Comparison of ENCODE assay signal across 1 cellular context in genomic region chr17:55348749-55349354, GRCh38.
TF ChIP-seq lines count a peak whose summit lies in the region.

No MANE protein-coding gene starts in this region.

TF ChIP-seq in HepG2, 621 proteins besides CTCF, POLR2A, EP300 and RAD21 (continued from another document and continues in another):
- TF ChIP-seq FOXP1 (IDR thresholded peaks at IDR 0.05) = no peak
- TF ChIP-seq FOXP1 (CRISPR knock-in tag; IDR thresholded peaks at IDR 0.05) = no peak
- TF ChIP-seq, protein P1, sequence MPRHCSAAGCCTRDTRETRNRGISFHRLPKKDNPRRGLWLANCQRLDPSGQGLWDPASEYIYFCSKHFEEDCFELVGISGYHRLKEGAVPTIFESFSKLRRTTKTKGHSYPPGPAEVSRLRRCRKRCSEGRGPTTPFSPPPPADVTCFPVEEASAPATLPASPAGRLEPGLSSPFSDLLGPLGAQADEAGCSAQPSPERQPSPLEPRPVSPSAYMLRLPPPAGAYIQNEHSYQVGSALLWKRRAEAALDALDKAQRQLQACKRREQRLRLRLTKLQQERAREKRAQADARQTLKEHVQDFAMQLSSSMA (CRISPR knock-in tag; IDR thresholded peaks at IDR 0.05) = no peak
- TF ChIP-seq ETV6 (CRISPR knock-in tag; conservative IDR thresholded peaks at IDR 0.05) = no peak
- no peak for TF ChIP-seq ZSCAN9 (CRISPR knock-in tag; IDR thresholded peaks at IDR 0.05; ENCODE audit: borderline replicate concordance)
- TF ChIP-seq CENPX (CRISPR knock-in tag; IDR thresholded peaks at IDR 0.05) = no peak
- TF ChIP-seq KLF15 (CRISPR knock-in tag; IDR thresholded peaks at IDR 0.05; ENCODE audit: borderline replicate concordance) = no peak
- no peak for TF ChIP-seq ZNF407 (CRISPR knock-in tag; IDR thresholded peaks at IDR 0.05; ENCODE audit: not compliant biosample characterization)
- TF ChIP-seq ELK4 (CRISPR knock-in tag; IDR thresholded peaks at IDR 0.05; ENCODE audit: borderline replicate concordance) = no peak
- TF ChIP-seq CBX1 (IDR thresholded peaks at IDR 0.05; ENCODE audit: low read depth) = no peak
- TF ChIP-seq, protein P2, sequence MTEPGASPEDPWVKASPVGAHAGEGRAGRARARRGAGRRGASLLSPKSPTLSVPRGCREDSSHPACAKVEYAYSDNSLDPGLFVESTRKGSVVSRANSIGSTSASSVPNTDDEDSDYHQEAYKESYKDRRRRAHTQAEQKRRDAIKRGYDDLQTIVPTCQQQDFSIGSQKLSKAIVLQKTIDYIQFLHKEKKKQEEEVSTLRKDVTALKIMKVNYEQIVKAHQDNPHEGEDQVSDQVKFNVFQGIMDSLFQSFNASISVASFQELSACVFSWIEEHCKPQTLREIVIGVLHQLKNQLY (CRISPR knock-in tag; IDR thresholded peaks at IDR 0.05) = peak; percentile 41; the same call in 1 of the 2 replicates
- TF ChIP-seq FOXM1 (CRISPR knock-in tag; IDR thresholded peaks at IDR 0.05) = no peak
- peak; percentile 48 for TF ChIP-seq KAT8 (CRISPR knock-in tag; IDR thresholded peaks at IDR 0.05)
- TF ChIP-seq, protein P3, sequence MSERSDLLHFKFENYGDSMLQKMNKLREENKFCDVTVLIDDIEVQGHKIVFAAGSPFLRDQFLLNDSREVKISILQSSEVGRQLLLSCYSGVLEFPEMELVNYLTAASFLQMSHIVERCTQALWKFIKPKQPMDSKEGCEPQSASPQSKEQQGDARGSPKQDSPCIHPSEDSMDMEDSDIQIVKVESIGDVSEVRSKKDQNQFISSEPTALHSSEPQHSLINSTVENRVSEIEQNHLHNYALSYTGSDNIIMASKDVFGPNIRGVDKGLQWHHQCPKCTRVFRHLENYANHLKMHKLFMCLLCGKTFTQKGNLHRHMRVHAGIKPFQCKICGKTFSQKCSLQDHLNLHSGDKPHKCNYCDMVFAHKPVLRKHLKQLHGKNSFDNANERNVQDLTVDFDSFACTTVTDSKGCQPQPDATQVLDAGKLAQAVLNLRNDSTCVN (CRISPR knock-in tag; IDR thresholded peaks at IDR 0.05; ENCODE audit: borderline replicate concordance) = no peak
- TF ChIP-seq FOXK2 (IDR thresholded peaks at IDR 0.05) = no peak
- TF ChIP-seq NCOR1 (IDR thresholded peaks at IDR 0.05; ENCODE audit: borderline replicate concordance, low read length) = no peak
- no peak for TF ChIP-seq MAFG (CRISPR knock-in tag; IDR thresholded peaks at IDR 0.05)
- TF ChIP-seq, protein P4, sequence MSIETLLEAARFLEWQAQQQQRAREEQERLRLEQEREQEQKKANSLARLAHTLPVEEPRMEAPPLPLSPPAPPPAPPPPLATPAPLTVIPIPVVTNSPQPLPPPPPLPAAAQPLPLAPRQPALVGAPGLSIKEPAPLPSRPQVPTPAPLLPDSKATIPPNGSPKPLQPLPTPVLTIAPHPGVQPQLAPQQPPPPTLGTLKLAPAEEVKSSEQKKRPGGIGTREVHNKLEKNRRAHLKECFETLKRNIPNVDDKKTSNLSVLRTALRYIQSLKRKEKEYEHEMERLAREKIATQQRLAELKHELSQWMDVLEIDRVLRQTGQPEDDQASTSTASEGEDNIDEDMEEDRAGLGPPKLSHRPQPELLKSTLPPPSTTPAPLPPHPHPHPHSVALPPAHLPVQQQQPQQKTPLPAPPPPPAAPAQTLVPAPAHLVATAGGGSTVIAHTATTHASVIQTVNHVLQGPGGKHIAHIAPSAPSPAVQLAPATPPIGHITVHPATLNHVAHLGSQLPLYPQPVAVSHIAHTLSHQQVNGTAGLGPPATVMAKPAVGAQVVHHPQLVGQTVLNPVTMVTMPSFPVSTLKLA (IDR thresholded peaks at IDR 0.05) = no peak
- TF ChIP-seq, protein P5, sequence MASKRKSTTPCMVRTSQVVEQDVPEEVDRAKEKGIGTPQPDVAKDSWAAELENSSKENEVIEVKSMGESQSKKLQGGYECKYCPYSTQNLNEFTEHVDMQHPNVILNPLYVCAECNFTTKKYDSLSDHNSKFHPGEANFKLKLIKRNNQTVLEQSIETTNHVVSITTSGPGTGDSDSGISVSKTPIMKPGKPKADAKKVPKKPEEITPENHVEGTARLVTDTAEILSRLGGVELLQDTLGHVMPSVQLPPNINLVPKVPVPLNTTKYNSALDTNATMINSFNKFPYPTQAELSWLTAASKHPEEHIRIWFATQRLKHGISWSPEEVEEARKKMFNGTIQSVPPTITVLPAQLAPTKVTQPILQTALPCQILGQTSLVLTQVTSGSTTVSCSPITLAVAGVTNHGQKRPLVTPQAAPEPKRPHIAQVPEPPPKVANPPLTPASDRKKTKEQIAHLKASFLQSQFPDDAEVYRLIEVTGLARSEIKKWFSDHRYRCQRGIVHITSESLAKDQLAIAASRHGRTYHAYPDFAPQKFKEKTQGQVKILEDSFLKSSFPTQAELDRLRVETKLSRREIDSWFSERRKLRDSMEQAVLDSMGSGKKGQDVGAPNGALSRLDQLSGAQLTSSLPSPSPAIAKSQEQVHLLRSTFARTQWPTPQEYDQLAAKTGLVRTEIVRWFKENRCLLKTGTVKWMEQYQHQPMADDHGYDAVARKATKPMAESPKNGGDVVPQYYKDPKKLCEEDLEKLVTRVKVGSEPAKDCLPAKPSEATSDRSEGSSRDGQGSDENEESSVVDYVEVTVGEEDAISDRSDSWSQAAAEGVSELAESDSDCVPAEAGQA (IDR thresholded peaks at IDR 0.05; ENCODE audit: low read depth) = no peak
- TF ChIP-seq, protein P5 (CRISPR knock-in tag; IDR thresholded peaks at IDR 0.05; ENCODE audit: borderline replicate concordance) = no peak
- TF ChIP-seq, protein P6, sequence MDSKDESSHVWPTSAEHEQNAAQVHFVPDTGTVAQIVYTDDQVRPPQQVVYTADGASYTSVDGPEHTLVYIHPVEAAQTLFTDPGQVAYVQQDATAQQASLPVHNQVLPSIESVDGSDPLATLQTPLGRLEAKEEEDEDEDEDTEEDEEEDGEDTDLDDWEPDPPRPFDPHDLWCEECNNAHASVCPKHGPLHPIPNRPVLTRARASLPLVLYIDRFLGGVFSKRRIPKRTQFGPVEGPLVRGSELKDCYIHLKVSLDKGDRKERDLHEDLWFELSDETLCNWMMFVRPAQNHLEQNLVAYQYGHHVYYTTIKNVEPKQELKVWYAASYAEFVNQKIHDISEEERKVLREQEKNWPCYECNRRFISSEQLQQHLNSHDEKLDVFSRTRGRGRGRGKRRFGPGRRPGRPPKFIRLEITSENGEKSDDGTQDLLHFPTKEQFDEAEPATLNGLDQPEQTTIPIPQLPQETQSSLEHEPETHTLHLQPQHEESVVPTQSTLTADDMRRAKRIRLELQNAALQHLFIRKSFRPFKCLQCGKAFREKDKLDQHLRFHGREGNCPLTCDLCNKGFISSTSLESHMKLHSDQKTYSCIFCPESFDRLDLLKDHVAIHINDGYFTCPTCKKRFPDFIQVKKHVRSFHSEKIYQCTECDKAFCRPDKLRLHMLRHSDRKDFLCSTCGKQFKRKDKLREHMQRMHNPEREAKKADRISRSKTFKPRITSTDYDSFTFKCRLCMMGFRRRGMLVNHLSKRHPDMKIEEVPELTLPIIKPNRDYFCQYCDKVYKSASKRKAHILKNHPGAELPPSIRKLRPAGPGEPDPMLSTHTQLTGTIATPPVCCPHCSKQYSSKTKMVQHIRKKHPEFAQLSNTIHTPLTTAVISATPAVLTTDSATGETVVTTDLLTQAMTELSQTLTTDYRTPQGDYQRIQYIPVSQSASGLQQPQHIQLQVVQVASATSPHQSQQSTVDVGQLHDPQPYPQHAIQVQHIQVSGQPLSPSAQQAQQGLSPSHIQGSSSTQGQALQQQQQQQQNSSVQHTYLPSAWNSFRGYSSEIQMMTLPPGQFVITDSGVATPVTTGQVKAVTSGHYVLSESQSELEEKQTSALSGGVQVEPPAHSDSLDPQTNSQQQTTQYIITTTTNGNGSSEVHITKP (CRISPR knock-in tag; IDR thresholded peaks at IDR 0.05; ENCODE audit: low read depth) = no peak
- TF ChIP-seq KDM3A (CRISPR knock-in tag; IDR thresholded peaks at IDR 0.05; ENCODE audit: low read depth) = 0 out of 2 replicates have a peak, but pooled peaks have one; percentile 32
- TF ChIP-seq CAMTA2 (CRISPR knock-in tag; IDR thresholded peaks at IDR 0.05; ENCODE audit: borderline replicate concordance) = no peak
- no peak for TF ChIP-seq MIER2 (CRISPR knock-in tag; IDR thresholded peaks at IDR 0.05)
- TF ChIP-seq ZFP36 (IDR thresholded peaks at IDR 0.05; ENCODE audit: borderline replicate concordance, low read depth, low read length, partially characterized antibody) = no peak
- no peak for TF ChIP-seq BRCA1 (CRISPR knock-in tag; IDR thresholded peaks at IDR 0.05)
- no peak for TF ChIP-seq MEIS1 (CRISPR knock-in tag; IDR thresholded peaks at IDR 0.05; ENCODE audit: borderline replicate concordance)
- no peak for TF ChIP-seq ZNF616 (CRISPR knock-in tag; IDR thresholded peaks at IDR 0.05; ENCODE audit: low read depth)
